ENCODE assay signal across 8 cellular contexts in the genomic region with DNA sequence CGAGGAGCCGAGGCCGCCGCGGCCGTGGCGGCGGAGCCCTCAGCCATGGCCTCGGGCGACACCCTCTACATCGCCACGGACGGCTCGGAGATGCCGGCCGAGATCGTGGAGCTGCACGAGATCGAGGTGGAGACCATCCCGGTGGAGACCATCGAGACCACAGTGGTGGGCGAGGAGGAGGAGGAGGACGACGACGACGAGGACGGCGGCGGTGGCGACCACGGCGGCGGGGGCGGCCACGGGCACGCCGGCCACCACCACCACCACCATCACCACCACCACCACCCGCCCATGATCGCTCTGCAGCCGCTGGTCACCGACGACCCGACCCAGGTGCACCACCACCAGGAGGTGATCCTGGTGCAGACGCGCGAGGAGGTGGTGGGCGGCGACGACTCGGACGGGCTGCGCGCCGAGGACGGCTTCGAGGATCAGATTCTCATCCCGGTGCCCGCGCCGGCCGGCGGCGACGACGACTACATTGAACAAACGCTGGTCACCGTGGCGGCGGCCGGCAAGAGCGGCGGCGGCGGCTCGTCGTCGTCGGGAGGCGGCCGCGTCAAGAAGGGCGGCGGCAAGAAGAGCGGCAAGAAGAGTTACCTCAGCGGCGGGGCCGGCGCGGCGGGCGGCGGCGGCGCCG. TPM values are rescaled to one million over a fixed set of nuclear protein-coding genes. Genes with fewer than 3 reads are reported as not detected.
A peak's percentile ranks its signal among the peaks of the same experiment; 100 is the strongest.
DNase-seq lines count a peak whose midpoint lies in the region; ATAC-seq and TF ChIP-seq lines count a peak whose summit lies in the region.

No MANE protein-coding gene starts in this region.

- DNase-seq in activated effector memory CD4-positive, alpha-beta T cell treated with anti-CD3 and anti-CD28 coated beads, Interleukin-2, amount 50 U/mL, for 16 hours: peak; percentile 80
- no peak for DNase-seq in activated effector memory CD4-positive, alpha-beta T cell treated with Interleukin-2 at 50 U/mL for 16 hours
- peak; percentile 20 for DNase-seq in activated CD4-positive, alpha-beta T cell treated with anti-CD3 and anti-CD28 coated beads, Interleukin-2, amount 10 ng/mL, durations not matched to agents 7 days and 5 days
- DNase-seq in erythroblast (lab: John Stamatoyannopoulos, UW) (peak; percentile 51 to 68), SIG-M5 treated with dmso at 0.1 percent for 504 hours (lab: John Stamatoyannopoulos, UW; ENCODE audit: unreplicated experiment) (no peak), mesenteric fat pad (ENCODE audit: low spot score) (no peak)

- H3K4me1 Mint-ChIP-seq in activated CD4-positive, alpha-beta T cell treated with anti-CD3 and anti-CD28 coated beads, Interleukin-2, amount 10 ng/mL, durations not matched to agents 7 days and 5 days: peaks cover 55% of the 10 kb centered on the region

- POLR2A ChIA-PET in activated CD4-positive, alpha-beta T cell treated with anti-CD3 and anti-CD28 coated beads, Interleukin-2, amount 10 ng/mL, durations not matched to agents 7 days and 5 days (lab: Charles Lee): no interaction called here

- no peak for TF ChIP-seq POLR2A in erythroblast (IDR thresholded peaks at IDR 0.05; ENCODE audit: low read length)

- no peaks in the 10 kb centered on the region for H3K27me3 ChIP-seq in neuron (ENCODE audit: insufficient read depth, low read length)

- H3K9me3 Mint-ChIP-seq in activated CD4-positive, alpha-beta T cell treated with anti-CD3 and anti-CD28 coated beads, Interleukin-2, amount 10 ng/mL, durations not matched to agents 7 days and 5 days: no peaks in the 10 kb centered on the region

- ATAC-seq in HG03521 (IDR thresholded peaks at IDR 0.05; ENCODE audit: unreplicated experiment): no peak

- no peaks in the 10 kb centered on the region for H3K27me3 Mint-ChIP-seq in activated CD4-positive, alpha-beta T cell treated with anti-CD3 and anti-CD28 coated beads, Interleukin-2, amount 10 ng/mL, durations not matched to agents 7 days and 5 days

- peaks cover 3% of the 10 kb centered on the region for H3K9me3 ChIP-seq in neuron (ENCODE audit: low read length)

- H3K4me3 Mint-ChIP-seq in activated CD4-positive, alpha-beta T cell treated with anti-CD3 and anti-CD28 coated beads, Interleukin-2, amount 10 ng/mL, durations not matched to agents 7 days and 5 days: peak overlapping the region; percentile 84

- no peak overlapping the region for H2AFZ ChIP-seq in neuron (ENCODE audit: low read depth, low read length)

- CTCF ChIA-PET in activated CD4-positive, alpha-beta T cell treated with anti-CD3 and anti-CD28 coated beads, Interleukin-2, amount 10 ng/mL, durations not matched to agents 7 days and 5 days (lab: Charles Lee): interaction anchor here (0.6 to 2.4 kb wide), 5 partner anchors 12 to 48 kb away, joined by 3 to 7 read pairs (median 6); no protein-coding TSS in a partner anchor

- peak overlapping the region; percentile 88 for H3K27ac Mint-ChIP-seq in activated CD4-positive, alpha-beta T cell treated with anti-CD3 and anti-CD28 coated beads, Interleukin-2, amount 10 ng/mL, durations not matched to agents 7 days and 5 days

- H3K36me3 Mint-ChIP-seq in activated CD4-positive, alpha-beta T cell treated with anti-CD3 and anti-CD28 coated beads, Interleukin-2, amount 10 ng/mL, durations not matched to agents 7 days and 5 days (ENCODE audit: low read depth): peaks cover 53% of the 10 kb centered on the region

- H3K4me3 ChIP-seq in neuron (ENCODE audit: low read length): peak overlapping the region; percentile 100

- H3K4me1 ChIP-seq in neuron (ENCODE audit: insufficient read depth, low read length): peaks cover 20% of the 10 kb centered on the region

- peaks cover 15% of the 10 kb centered on the region for H3K36me3 ChIP-seq in neuron (ENCODE audit: insufficient read depth, low read length)

RNA-seq across cellular contexts. Expression of gene YY1, which starts 0.4 kb away (rescaled TPM):
- 100 to 1,000 TPM in 1 of 2 experiments, 10 to 100 TPM in 1; 95.0 to 107 TPM for total RNA-seq in activated CD4-positive, alpha-beta T cell treated with anti-CD3 and anti-CD28 coated beads, Interleukin-2, amount 10 ng/mL, durations not matched to agents 7 days and 5 days
- total RNA-seq in mesenteric fat pad: 61.3 TPM

Comparison
In these comparisons a context has a peak if more than half of its experiments do, and no peak if none do; other contexts are left out.
1. DNase-seq: peak in activated effector memory CD4-positive, alpha-beta T cell treated with anti-CD3 and anti-CD28 coated beads, Interleukin-2, amount 50 U/mL, for 16 hours (single experiment), activated CD4-positive, alpha-beta T cell treated with anti-CD3 and anti-CD28 coated beads, Interleukin-2, amount 10 ng/mL, durations not matched to agents 7 days and 5 days (single experiment) and erythroblast (2 of 2); none in activated effector memory CD4-positive, alpha-beta T cell treated with Interleukin-2 at 50 U/mL for 16 hours (single experiment), SIG-M5 treated with dmso at 0.1 percent for 504 hours (single experiment) and mesenteric fat pad (single experiment).